Comparison of ENCODE assay signal across 1 cellular context in the genomic region with DNA sequence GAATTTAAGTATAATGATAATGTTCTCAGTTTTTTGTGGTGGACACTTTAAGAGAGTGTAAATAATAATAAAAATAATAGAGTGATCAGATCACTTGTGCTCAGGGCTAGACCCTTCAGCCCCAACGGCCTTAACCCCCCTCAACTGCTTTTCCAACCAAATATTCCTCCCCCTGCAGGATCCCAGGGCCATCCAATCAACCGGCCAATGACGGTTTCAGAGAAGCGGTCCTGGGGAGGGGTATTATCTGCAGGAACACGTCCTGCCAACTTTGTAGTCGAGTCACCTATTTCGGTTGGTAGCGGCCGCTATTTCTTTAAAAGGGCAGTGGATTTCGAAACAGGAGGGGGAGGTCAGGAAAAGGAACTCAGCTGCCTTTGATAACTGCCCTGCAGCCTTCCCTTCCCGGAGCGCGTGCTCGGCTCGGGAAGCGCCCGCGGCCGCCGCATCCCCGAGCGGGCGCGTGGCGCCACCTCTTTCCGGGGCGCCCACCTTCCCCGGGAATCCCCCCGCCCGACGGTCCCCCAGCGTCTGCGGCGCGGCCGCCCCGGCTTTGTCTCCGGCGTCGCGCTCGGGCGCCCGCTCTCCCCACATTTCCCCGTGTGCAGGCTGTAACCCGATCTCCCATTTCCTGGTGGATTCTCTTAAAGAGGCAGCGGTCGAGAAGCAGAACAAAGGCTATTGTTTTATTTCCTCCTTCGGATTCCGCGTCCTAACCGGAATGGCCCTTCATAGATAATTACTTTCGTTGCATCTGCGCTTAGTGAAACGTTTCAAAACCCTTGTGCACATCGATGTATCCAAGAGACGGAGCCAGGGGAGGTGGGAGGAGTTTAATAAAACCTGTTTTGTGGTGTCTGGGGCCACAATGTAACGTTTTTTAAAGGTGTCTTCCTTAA.
TF ChIP-seq lines count a peak whose summit lies in the region.

No MANE protein-coding gene starts in this region.

TF ChIP-seq in WTC11, 78 proteins besides CTCF, POLR2A, EP300 and RAD21 (continued from another document):
- TF ChIP-seq, protein P1, sequence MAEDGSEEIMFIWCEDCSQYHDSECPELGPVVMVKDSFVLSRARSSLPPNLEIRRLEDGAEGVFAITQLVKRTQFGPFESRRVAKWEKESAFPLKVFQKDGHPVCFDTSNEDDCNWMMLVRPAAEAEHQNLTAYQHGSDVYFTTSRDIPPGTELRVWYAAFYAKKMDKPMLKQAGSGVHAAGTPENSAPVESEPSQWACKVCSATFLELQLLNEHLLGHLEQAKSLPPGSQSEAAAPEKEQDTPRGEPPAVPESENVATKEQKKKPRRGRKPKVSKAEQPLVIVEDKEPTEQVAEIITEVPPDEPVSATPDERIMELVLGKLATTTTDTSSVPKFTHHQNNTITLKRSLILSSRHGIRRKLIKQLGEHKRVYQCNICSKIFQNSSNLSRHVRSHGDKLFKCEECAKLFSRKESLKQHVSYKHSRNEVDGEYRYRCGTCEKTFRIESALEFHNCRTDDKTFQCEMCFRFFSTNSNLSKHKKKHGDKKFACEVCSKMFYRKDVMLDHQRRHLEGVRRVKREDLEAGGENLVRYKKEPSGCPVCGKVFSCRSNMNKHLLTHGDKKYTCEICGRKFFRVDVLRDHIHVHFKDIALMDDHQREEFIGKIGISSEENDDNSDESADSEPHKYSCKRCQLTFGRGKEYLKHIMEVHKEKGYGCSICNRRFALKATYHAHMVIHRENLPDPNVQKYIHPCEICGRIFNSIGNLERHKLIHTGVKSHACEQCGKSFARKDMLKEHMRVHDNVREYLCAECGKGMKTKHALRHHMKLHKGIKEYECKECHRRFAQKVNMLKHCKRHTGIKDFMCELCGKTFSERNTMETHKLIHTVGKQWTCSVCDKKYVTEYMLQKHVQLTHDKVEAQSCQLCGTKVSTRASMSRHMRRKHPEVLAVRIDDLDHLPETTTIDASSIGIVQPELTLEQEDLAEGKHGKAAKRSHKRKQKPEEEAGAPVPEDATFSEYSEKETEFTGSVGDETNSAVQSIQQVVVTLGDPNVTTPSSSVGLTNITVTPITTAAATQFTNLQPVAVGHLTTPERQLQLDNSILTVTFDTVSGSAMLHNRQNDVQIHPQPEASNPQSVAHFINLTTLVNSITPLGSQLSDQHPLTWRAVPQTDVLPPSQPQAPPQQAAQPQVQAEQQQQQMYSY (CRISPR knock-in tag; IDR thresholded peaks at IDR 0.05), result no peak
- TF ChIP-seq, protein P2, sequence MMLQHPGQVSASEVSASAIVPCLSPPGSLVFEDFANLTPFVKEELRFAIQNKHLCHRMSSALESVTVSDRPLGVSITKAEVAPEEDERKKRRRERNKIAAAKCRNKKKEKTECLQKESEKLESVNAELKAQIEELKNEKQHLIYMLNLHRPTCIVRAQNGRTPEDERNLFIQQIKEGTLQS (CRISPR knock-in tag; conservative IDR thresholded peaks at IDR 0.05), result no peak
- TF ChIP-seq, protein P3, sequence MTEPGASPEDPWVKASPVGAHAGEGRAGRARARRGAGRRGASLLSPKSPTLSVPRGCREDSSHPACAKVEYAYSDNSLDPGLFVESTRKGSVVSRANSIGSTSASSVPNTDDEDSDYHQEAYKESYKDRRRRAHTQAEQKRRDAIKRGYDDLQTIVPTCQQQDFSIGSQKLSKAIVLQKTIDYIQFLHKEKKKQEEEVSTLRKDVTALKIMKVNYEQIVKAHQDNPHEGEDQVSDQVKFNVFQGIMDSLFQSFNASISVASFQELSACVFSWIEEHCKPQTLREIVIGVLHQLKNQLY (CRISPR knock-in tag; IDR thresholded peaks at IDR 0.05), result no peak
- TF ChIP-seq, protein P4, sequence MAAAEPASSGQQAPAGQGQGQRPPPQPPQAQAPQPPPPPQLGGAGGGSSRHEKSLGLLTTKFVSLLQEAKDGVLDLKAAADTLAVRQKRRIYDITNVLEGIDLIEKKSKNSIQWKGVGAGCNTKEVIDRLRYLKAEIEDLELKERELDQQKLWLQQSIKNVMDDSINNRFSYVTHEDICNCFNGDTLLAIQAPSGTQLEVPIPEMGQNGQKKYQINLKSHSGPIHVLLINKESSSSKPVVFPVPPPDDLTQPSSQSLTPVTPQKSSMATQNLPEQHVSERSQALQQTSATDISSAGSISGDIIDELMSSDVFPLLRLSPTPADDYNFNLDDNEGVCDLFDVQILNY (CRISPR knock-in tag; IDR thresholded peaks at IDR 0.05), result no peak
- TF ChIP-seq, protein P5, sequence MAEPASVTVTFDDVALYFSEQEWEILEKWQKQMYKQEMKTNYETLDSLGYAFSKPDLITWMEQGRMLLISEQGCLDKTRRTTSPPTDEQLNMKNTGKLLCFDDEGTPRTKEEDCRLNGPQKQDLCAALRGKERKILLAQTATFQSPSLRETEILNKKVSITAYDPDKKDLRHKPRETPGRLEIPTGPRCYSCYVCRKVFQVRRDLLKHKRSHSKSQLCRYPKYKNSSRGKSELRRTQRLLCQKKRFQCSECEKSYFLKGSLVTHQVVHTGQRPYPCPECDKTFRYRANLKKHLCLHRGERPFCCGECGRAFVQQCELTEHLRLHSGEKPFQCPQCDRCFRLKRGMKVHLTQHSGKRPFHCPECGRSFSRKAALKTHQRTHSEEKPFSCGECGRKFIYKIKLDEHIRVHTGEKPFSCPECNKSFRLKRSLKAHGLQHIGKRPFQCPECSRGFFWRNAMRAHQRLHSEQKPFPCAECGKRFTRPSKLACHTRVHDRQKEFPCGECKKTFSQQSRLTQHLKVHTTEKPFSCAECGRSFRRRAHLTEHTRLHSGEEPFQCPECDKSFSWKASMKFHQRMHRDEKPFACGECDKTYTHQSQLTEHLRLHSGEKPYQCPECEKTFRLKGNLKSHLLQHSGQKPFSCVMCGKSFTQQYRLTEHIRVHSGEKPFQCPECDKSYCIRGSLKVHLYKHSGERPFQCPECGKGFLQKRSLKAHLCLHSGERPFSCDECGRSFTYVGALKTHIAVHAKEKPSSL (CRISPR knock-in tag; conservative IDR thresholded peaks at IDR 0.05), result no peak
- TF ChIP-seq CREM (CRISPR knock-in tag; IDR thresholded peaks at IDR 0.05) (0 out of 2 replicates have a peak, but pooled peaks have one; percentile 61), ZNF138 (CRISPR knock-in tag; conservative IDR thresholded peaks at IDR 0.05) (0 out of 2 replicates have a peak, but pooled peaks have one; percentile 23), ZNF121 (CRISPR knock-in tag; IDR thresholded peaks at IDR 0.05) (no peak), NFYB (CRISPR knock-in tag; conservative IDR thresholded peaks at IDR 0.05; ENCODE audit: low read depth) (no peak), ETV6 (CRISPR knock-in tag; IDR thresholded peaks at IDR 0.05) (peak; percentile 100), RELA (CRISPR knock-in tag; IDR thresholded peaks at IDR 0.05; ENCODE audit: borderline replicate concordance) (no peak), SOX15 (CRISPR knock-in tag; IDR thresholded peaks at IDR 0.05) (no peak), NFATC4 (CRISPR knock-in tag; IDR thresholded peaks at IDR 0.05) (no peak), ZNF263 (CRISPR knock-in tag; IDR thresholded peaks at IDR 0.05; ENCODE audit: low read depth) (no peak)
- TF ChIP-seq, protein P6, sequence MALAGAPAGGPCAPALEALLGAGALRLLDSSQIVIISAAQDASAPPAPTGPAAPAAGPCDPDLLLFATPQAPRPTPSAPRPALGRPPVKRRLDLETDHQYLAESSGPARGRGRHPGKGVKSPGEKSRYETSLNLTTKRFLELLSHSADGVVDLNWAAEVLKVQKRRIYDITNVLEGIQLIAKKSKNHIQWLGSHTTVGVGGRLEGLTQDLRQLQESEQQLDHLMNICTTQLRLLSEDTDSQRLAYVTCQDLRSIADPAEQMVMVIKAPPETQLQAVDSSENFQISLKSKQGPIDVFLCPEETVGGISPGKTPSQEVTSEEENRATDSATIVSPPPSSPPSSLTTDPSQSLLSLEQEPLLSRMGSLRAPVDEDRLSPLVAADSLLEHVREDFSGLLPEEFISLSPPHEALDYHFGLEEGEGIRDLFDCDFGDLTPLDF (CRISPR knock-in tag; IDR thresholded peaks at IDR 0.05), result no peak
- TF ChIP-seq, protein P7, sequence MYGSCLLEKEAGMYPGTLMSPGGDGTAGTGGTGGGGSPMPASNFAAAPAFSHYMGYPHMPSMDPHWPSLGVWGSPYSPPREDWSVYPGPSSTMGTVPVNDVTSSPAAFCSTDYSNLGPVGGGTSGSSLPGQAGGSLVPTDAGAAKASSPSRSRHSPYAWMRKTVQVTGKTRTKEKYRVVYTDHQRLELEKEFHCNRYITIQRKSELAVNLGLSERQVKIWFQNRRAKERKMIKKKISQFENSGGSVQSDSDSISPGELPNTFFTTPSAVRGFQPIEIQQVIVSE (CRISPR knock-in tag; IDR thresholded peaks at IDR 0.05; ENCODE audit: borderline replicate concordance), result no peak
- TF ChIP-seq, protein P8, sequence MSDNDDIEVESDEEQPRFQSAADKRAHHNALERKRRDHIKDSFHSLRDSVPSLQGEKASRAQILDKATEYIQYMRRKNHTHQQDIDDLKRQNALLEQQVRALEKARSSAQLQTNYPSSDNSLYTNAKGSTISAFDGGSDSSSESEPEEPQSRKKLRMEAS (CRISPR knock-in tag; IDR thresholded peaks at IDR 0.05), result peak; percentile 57; the same call in 1 of the 2 replicates
- TF ChIP-seq, protein P9, sequence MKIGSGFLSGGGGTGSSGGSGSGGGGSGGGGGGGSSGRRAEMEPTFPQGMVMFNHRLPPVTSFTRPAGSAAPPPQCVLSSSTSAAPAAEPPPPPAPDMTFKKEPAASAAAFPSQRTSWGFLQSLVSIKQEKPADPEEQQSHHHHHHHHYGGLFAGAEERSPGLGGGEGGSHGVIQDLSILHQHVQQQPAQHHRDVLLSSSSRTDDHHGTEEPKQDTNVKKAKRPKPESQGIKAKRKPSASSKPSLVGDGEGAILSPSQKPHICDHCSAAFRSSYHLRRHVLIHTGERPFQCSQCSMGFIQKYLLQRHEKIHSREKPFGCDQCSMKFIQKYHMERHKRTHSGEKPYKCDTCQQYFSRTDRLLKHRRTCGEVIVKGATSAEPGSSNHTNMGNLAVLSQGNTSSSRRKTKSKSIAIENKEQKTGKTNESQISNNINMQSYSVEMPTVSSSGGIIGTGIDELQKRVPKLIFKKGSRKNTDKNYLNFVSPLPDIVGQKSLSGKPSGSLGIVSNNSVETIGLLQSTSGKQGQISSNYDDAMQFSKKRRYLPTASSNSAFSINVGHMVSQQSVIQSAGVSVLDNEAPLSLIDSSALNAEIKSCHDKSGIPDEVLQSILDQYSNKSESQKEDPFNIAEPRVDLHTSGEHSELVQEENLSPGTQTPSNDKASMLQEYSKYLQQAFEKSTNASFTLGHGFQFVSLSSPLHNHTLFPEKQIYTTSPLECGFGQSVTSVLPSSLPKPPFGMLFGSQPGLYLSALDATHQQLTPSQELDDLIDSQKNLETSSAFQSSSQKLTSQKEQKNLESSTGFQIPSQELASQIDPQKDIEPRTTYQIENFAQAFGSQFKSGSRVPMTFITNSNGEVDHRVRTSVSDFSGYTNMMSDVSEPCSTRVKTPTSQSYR (CRISPR knock-in tag; IDR thresholded peaks at IDR 0.05), result no peak
- TF ChIP-seq, protein P10, sequence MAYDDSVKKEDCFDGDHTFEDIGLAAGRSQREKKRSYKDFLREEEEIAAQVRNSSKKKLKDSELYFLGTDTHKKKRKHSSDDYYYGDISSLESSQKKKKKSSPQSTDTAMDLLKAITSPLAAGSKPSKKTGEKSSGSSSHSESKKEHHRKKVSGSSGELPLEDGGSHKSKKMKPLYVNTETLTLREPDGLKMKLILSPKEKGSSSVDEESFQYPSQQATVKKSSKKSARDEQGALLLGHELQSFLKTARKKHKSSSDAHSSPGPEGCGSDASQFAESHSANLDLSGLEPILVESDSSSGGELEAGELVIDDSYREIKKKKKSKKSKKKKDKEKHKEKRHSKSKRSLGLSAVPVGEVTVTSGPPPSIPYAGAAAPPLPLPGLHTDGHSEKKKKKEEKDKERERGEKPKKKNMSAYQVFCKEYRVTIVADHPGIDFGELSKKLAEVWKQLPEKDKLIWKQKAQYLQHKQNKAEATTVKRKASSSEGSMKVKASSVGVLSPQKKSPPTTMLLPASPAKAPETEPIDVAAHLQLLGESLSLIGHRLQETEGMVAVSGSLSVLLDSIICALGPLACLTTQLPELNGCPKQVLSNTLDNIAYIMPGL (CRISPR knock-in tag; IDR thresholded peaks at IDR 0.05), result no peak
- TF ChIP-seq, protein P11, sequence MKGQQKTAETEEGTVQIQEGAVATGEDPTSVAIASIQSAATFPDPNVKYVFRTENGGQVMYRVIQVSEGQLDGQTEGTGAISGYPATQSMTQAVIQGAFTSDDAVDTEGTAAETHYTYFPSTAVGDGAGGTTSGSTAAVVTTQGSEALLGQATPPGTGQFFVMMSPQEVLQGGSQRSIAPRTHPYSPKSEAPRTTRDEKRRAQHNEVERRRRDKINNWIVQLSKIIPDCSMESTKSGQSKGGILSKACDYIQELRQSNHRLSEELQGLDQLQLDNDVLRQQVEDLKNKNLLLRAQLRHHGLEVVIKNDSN (CRISPR knock-in tag; IDR thresholded peaks at IDR 0.05), result no peak
